25 cellular contexts compared by ENCODE assay signal in the genomic region with DNA sequence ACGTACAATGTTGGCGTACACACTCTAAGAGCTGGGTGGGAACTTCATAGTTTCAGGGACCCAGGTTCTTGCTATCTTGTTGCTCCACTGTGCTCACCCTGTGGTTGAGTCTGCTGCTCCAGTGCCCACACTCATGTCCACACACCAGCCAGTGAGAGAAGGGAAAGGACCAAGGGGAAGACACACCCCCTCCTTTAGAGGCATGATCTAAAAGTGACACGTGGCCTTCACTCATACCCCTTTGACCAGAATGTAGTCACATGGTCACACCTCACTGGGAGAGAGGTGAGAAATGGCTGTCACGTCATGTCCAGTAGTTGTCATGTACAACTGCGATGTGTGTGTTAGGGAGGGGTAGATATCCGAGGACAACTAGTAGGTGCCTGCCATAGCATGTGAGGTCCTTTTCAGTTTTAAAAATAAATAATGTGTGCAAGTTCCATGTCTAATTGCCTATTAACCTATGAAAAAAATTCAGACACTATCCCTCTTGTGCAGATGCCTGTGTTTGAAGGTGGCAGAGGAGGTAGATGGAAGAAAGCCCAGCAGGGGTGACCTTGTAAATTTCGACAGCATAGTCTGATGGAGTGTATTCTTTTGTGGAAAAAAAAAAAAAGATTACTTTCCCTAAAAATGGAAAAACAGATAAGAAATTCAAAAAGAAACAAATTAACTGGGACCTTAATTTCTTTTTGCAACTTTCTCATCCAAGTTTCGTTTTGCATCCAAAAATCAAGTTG.
A peak's percentile ranks its signal among the peaks of the same experiment; 100 is the strongest.
DNase-seq lines count a peak whose midpoint lies in the region; ATAC-seq, FAIRE-seq and TF ChIP-seq lines count a peak whose summit lies in the region.
"Had no signal": no experiment of that assay in that cellular context is flagged by ENCODE, and none has a peak within 500 bp of the region (broad histone marks: within the 10 kb centered on the region; RNA-seq: fewer than 3 reads in every experiment).

No MANE protein-coding gene starts in this region.

- no peak for TF ChIP-seq EP300 in stomach (IDR thresholded peaks at IDR 0.05)

- CTCF ChIA-PET in IMR-90 (lab: Yijun Ruan, JAX), result no interaction called here

- no peak overlapping the region for H3K4me2 ChIP-seq in IMR-90 (ENCODE audit: low read depth, low read length)
- H3K4me2 ChIP-seq: BLaER1 treated with 17β-estradiol and CSF1 and Interleukin-3, amounts not matched to agents 10 nM and 100 nM had no signal

- no peak overlapping the region for H2BK15ac ChIP-seq in IMR-90 (ENCODE audit: low read depth, low read length)

- H3K4ac ChIP-seq in IMR-90 (ENCODE audit: low read depth, low read length), result no peak overlapping the region

- peak; percentile 36 for FAIRE-seq in bronchial epithelial cell (lab: Jason Lieb, UNC)
- FAIRE-seq: K562, kidney had no signal

- H3K27ac ChIP-seq in IMR-90 (ENCODE audit: insufficient read depth, low read length), result no peak overlapping the region
- H3K27ac ChIP-seq in muscle layer of colon (ENCODE audit: low read depth, low read length), result peak overlapping the region; percentile 31
- H3K27ac ChIP-seq in stomach, result peak overlapping the region in 4 of 5 donors; percentile 64 to 82 (median 76)
- H3K27ac ChIP-seq: BLaER1 treated with 17β-estradiol and CSF1 and Interleukin-3, amounts not matched to agents 10 nM and 100 nM had no signal

- H3K9me1 ChIP-seq in IMR-90 (ENCODE audit: insufficient read depth, low read length), result no peaks in the 10 kb centered on the region

- dilution Hi-C loops in IMR-90 (cut with HindIII; ENCODE audit: low sequenced_read_pairs, unreplicated experiment), result no loop called here

- intact Hi-C loops in IMR-90 (cut with micrococcal nuclease) (no loop called here), stomach (cut with DNase I; ENCODE audit: low total_unique reads) (no loop called here)

- H3K14ac ChIP-seq in IMR-90 (replicated peaks; ENCODE audit: low read depth, low read length), result no peak overlapping the region

- H2BK120ac ChIP-seq in IMR-90 (ENCODE audit: low read depth, low read length), result no peak overlapping the region

- H3K9ac ChIP-seq in IMR-90 (ENCODE audit: low read depth, low read length) (no peak overlapping the region), muscle layer of colon (ENCODE audit: low read length) (no peak overlapping the region)
- H3K9ac ChIP-seq: BLaER1 treated with 17β-estradiol and CSF1 and Interleukin-3, amounts not matched to agents 10 nM and 100 nM had no signal

- no peak overlapping the region for H3K4me3 ChIP-seq in IMR-90 (ENCODE audit: insufficient read depth, low read depth, low read length)
- no peak overlapping the region for H3K4me3 ChIP-seq in bronchial epithelial cell (ENCODE audit: low read depth, low read length)
- no peak overlapping the region for H3K4me3 ChIP-seq in muscle layer of colon (ENCODE audit: low read depth in 1 of 2, low read length in 2 of 2)
- no peak overlapping the region for H3K4me3 ChIP-seq in stomach
- H3K4me3 ChIP-seq: BLaER1 treated with 17β-estradiol and CSF1 and Interleukin-3, amounts not matched to agents 10 nM and 100 nM; K562 had no signal

- in situ Hi-C loops in IMR-90 (cut with MboI; ENCODE audit: low sequenced_read_pairs), result no loop called here

- no peak overlapping the region for H4K91ac ChIP-seq in IMR-90 (ENCODE audit: insufficient read depth, low read depth, low read length)

- H3K79me1 ChIP-seq in IMR-90 (ENCODE audit: low read depth in 1 of 2, low read length in 2 of 2), result 0 out of 4 replicates have a peak, but pooled peaks cover 0 to 3% of the 10 kb centered on the region in 2 experiments

- no peak overlapping the region for H3K56ac ChIP-seq in IMR-90 (ENCODE audit: extremely low read depth, insufficient read depth, low read length)

- WGBS in IMR-90 (ENCODE audit: extremely low coverage in 2 of 2, insufficient read length in 1 of 2), 2 experiments, result 100% methylated on average over 2 of the region's 8 CpGs; no CpG with 5 or more reads in 1 of the 2 experiments
- 90 to 93% (median 92%) methylated on average over 8 of the region's 8 CpGs for WGBS in stomach, 5 donors

- H4K8ac ChIP-seq in IMR-90 (ENCODE audit: low read depth in 2 of 2, low read length in 2 of 2), result no peak overlapping the region

- no peak overlapping the region for H2BK20ac ChIP-seq in IMR-90 (ENCODE audit: low read depth, low read length)

- peaks cover 5% of the 10 kb centered on the region; the same call in 1 of the 2 replicates for H3K9me3 ChIP-seq in IMR-90 (ENCODE audit: control insufficient read depth, insufficient read depth, low read length)
- no peaks in the 10 kb centered on the region for H3K9me3 ChIP-seq in muscle layer of colon (ENCODE audit: low read length)
- peaks cover 0 to 5% (median 0%) of the 10 kb centered on the region in 4 donors for H3K9me3 ChIP-seq in stomach

- no peak for ATAC-seq in IMR-90 (ENCODE audit: low read depth)
- ATAC-seq: effector memory CD8-positive, alpha-beta T cell; esophagus mucosa; K562; naive thymus-derived CD4-positive, alpha-beta T cell; stimulated activated naive CD8-positive, alpha-beta T cell treated with anti-CD3 and anti-CD28 coated beads, Interleukin-15, amount 100 ng/mL, for 72 hours had no signal

- DNase-seq in IMR-90 (no peak), bronchial epithelial cell (ENCODE audit: low read depth) (no peak), stomach (no peak), HT-29 (ENCODE audit: low spot score) (no peak), DMS79 treated with DMSO at 0.1 percent for 48 hours (lab: John Stamatoyannopoulos, UW) (no peak), COR-L47 (lab: John Stamatoyannopoulos, UW) (no peak)
- DNase-seq in stimulated activated CD4-positive, alpha-beta T cell treated with anti-CD3 and anti-CD28 coated beads, Interleukin-1b, Interleukin-23, amount 100 ng/mL, for 48 hours, result no peak
- DNase-seq: activated CD4-positive, alpha-beta memory T cell treated with anti-CD3 and anti-CD28 coated beads for 36 hours; activated naive CD8-positive, alpha-beta T cell treated with anti-CD3 and anti-CD28 coated beads for 36 hours; Caco-2; DMS79; effector memory CD8-positive, alpha-beta T cell; GOT3; kidney; MM.1S; naive thymus-derived CD4-positive, alpha-beta T cell; NCI-H1417 treated with DMSO at 0.1 percent for 48 hours; NCI-H2107; SHP77; stimulated activated naive CD8-positive, alpha-beta T cell treated with anti-CD3 and anti-CD28 coated beads, Interleukin-15, amount 100 ng/mL, for 72 hours; SW 1271 had no signal

- no peak overlapping the region for H2AK9ac ChIP-seq in IMR-90 (replicated peaks; ENCODE audit: low read depth, low read length, poor library complexity)

- TF ChIP-seq RAD21 in IMR-90 (IDR thresholded peaks at IDR 0.05; ENCODE audit: low read length), result no peak

- H3K23ac ChIP-seq in IMR-90 (ENCODE audit: low read depth, low read length), result no peak overlapping the region

- H3K18ac ChIP-seq in IMR-90 (ENCODE audit: low read depth, low read length), result peak overlapping the region; percentile 22; the same call in 1 of the 2 replicates

- no TSS peak for BruUV-seq in IMR-90 (replicated peaks; lab: Mats Ljungman, UMichigan)

- TF ChIP-seq POLR2A in IMR-90 (IDR thresholded peaks at IDR 0.05; ENCODE audit: low read depth, low read length) (no peak), stomach (IDR thresholded peaks at IDR 0.05) (no peak)

- no peak overlapping the region for H2AK5ac ChIP-seq in IMR-90 (ENCODE audit: low read depth, low read length)

- H3K27me3 ChIP-seq in IMR-90 (ENCODE audit: control insufficient read depth, insufficient read depth, low read length), result no peaks in the 10 kb centered on the region
- H3K27me3 ChIP-seq in bronchial epithelial cell (ENCODE audit: control insufficient read depth, insufficient read depth, low read length), result no peaks in the 10 kb centered on the region
- no peaks in the 10 kb centered on the region for H3K27me3 ChIP-seq in muscle layer of colon (ENCODE audit: control insufficient read depth in 1 of 2, insufficient read depth in 2 of 2, low read length in 2 of 2)
- H3K27me3 ChIP-seq in stomach, result no peaks in the 10 kb centered on the region
- H3K27me3 ChIP-seq: BLaER1 treated with 17β-estradiol and CSF1 and Interleukin-3, amounts not matched to agents 10 nM and 100 nM had no signal

- no peaks in the 10 kb centered on the region for H4K20me1 ChIP-seq in IMR-90 (ENCODE audit: insufficient read depth, low read length)

- H4K5ac ChIP-seq in IMR-90 (ENCODE audit: low read depth, low read length), result no peak overlapping the region

- no peak overlapping the region for H2AFZ ChIP-seq in IMR-90 (replicated peaks; ENCODE audit: low read length, poor library complexity)

- peaks cover 1% of the 10 kb centered on the region; the same call in 1 of the 2 replicates for H3K36me3 ChIP-seq in IMR-90 (ENCODE audit: control insufficient read depth, insufficient read depth, low read length)
- no peaks in the 10 kb centered on the region for H3K36me3 ChIP-seq in bronchial epithelial cell (ENCODE audit: control insufficient read depth, insufficient read depth, low read length)
- no peaks in the 10 kb centered on the region for H3K36me3 ChIP-seq in muscle layer of colon (ENCODE audit: insufficient read depth, low read length)
- no peaks in the 10 kb centered on the region for H3K36me3 ChIP-seq in stomach

- TF ChIP-seq CTCF in IMR-90 (conservative IDR thresholded peaks at IDR 0.05; ENCODE audit: low read depth, low read length) (no peak), bronchial epithelial cell (IDR thresholded peaks at IDR 0.05; ENCODE audit: insufficient read depth, low read length, severe bottlenecking) (no peak), stomach (IDR thresholded peaks at IDR 0.05) (no peak)

- no peak overlapping the region for H2BK5ac ChIP-seq in IMR-90 (ENCODE audit: low read depth, low read length, poor library complexity, severe bottlenecking)

- POLR2A ChIA-PET in IMR-90 (lab: Charles Lee; ENCODE audit: unreplicated experiment), result no interaction called here

- H3K4me1 ChIP-seq in IMR-90 (ENCODE audit: control insufficient read depth, insufficient read depth, low read length), result no peaks in the 10 kb centered on the region
- H3K4me1 ChIP-seq in muscle layer of colon (ENCODE audit: insufficient read depth, low read length), result peaks cover 11% of the 10 kb centered on the region
- peaks cover 0 to 22% (median 8%) of the 10 kb centered on the region in 4 donors for H3K4me1 ChIP-seq in stomach
- H3K4me1 ChIP-seq: Caco-2 had no signal

TF ChIP-seq in IMR-90, 13 proteins besides CTCF, POLR2A, EP300 and RAD21 (continues in another document):
- TF ChIP-seq RFX5 (IDR thresholded peaks at IDR 0.05; ENCODE audit: low read depth, low read length) (no peak), RCOR1 (IDR thresholded peaks at IDR 0.05; ENCODE audit: insufficient replicate concordance, low read length) (no peak)
- TF ChIP-seq, protein P1, sequence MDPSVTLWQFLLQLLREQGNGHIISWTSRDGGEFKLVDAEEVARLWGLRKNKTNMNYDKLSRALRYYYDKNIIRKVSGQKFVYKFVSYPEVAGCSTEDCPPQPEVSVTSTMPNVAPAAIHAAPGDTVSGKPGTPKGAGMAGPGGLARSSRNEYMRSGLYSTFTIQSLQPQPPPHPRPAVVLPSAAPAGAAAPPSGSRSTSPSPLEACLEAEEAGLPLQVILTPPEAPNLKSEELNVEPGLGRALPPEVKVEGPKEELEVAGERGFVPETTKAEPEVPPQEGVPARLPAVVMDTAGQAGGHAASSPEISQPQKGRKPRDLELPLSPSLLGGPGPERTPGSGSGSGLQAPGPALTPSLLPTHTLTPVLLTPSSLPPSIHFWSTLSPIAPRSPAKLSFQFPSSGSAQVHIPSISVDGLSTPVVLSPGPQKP (IDR thresholded peaks at IDR 0.05; ENCODE audit: borderline replicate concordance, low read depth, low read length), result no peak
